1 cellular context compared by ENCODE assay signal in the genomic region with DNA sequence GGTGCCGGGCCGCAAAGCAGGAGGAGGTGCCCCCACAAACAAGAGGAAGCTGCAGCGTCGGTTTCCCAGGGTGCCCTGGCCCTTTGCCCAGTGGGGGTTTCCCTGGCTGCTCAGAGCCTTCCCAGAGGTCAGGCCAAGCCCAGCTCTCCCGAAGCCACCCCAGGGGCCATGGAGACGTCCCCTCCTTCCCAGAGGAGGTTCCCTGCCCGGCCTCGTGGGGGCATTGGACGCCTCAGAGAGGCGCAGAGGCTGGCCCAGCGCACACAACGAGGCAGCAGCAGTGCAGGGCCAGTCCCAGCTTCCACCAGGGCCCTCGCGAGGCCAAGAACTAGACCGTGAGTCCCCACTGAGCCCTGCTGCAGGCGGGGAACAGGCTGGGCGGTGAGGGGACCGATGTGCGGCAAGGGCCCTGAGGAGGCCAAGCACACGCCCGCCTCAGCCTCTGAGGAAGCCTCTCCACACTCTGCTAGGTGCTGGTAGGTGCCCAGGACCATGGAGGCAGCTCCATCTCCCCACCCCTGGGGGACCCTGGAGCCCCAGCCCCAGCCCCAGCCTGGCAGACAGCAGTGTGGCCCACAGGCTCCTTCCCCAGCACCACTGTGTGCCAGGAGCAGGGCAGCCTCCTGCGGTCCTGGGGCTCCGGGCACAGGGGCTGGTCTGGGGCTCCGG.
TF ChIP-seq lines count a peak whose summit lies in the region.

No MANE protein-coding gene starts in this region.

TF ChIP-seq in endothelial cell of umbilical vein, 7 proteins besides CTCF, POLR2A, EP300 and RAD21:
- TF ChIP-seq EZH2 (IDR thresholded peaks at IDR 0.05; ENCODE audit: borderline replicate concordance, low read depth, low read length, severe bottlenecking), result no peak
- TF ChIP-seq GATA2 (IDR thresholded peaks at IDR 0.05; ENCODE audit: insufficient read depth, insufficient read length, low read depth, low read length), result no peak
- no peak for TF ChIP-seq MAX (IDR thresholded peaks at IDR 0.05; ENCODE audit: insufficient read depth, insufficient read length)
- TF ChIP-seq POLR2AphosphoS5 (IDR thresholded peaks at IDR 0.05; ENCODE audit: insufficient read depth, low read depth, low read length), result no peak
- no peak for TF ChIP-seq FOS (IDR thresholded peaks at IDR 0.05; ENCODE audit: borderline replicate concordance, insufficient read depth, low read length)
- TF ChIP-seq MYC (IDR thresholded peaks at IDR 0.05; ENCODE audit: low read depth, low read length), result no peak
- no peak for TF ChIP-seq JUN (IDR thresholded peaks at IDR 0.05; ENCODE audit: borderline replicate concordance, insufficient read depth, insufficient read length, low read depth)
